In genomic region chr21:14609274-14609673, GRCh38 we compare ENCODE assay signal across 1 cellular context.
A peak's percentile ranks its signal among the peaks of the same experiment; 100 is the strongest.
TF ChIP-seq lines count a peak whose summit lies in the region.

No MANE protein-coding gene starts in this region.

TF ChIP-seq in K562, 482 proteins besides CTCF, POLR2A, EP300 and RAD21 (continued from another document):
- TF ChIP-seq ZNF316 (IDR thresholded peaks at IDR 0.05) (peak; percentile 88), C11orf30 (IDR thresholded peaks at IDR 0.05; ENCODE audit: low read depth) (peak; percentile 65), MLX (CRISPR knock-in tag; conservative IDR thresholded peaks at IDR 0.05) (no peak)
